18 cellular contexts compared by ENCODE assay signal in genomic region chr17:63452979-63453551, GRCh38. TPM values are rescaled to one million over a fixed set of nuclear protein-coding genes. Genes with fewer than 3 reads are reported as not detected.
DNase-seq lines count a peak whose midpoint lies in the region; ATAC-seq and TF ChIP-seq lines count a peak whose summit lies in the region.
"Had no signal": no experiment of that assay in that cellular context is flagged by ENCODE, and none has a peak within 500 bp of the region (broad histone marks: within the 10 kb centered on the region; RNA-seq: fewer than 3 reads in every experiment).

No MANE protein-coding gene starts in this region.

- H2BK12ac ChIP-seq in H9 (ENCODE audit: insufficient read length, low read depth, low read length) = no peak overlapping the region

- DNase-seq in DMS79 treated with DMSO at 0.1 percent for 48 hours (lab: John Stamatoyannopoulos, UW) (peak; percentile 23), DMS79 (lab: John Stamatoyannopoulos, UW) (no peak), WERI-Rb-1 (no peak), mucosa of descending colon (no peak), H9 (no peak)
- DNase-seq: CD8-positive, alpha-beta memory T cell; DND-41; GF-D8; GM23248; NCI-H1048; NCI-H2081 treated with DMSO at 0.1 percent for 48 hours; NCI-H2227 treated with DMSO at 0.1 percent for 48 hours; NCI-H526; NK-92 treated with Interleukin-12 subunit alpha and Interleukin-12 subunit beta, amount 100 ng/mL, for 24 hours had no signal

- no peak overlapping the region for H3T11ph ChIP-seq in H9 (ENCODE audit: low read length)

- ATAC-seq in mucosa of descending colon (peak; percentile 9), HG03442 (IDR thresholded peaks at IDR 0.05; ENCODE audit: unreplicated experiment) (no peak), gastroesophageal sphincter (no peak)

- H3K36me3 ChIP-seq in BLaER1 treated with 17β-estradiol and CSF1 and Interleukin-3, amounts not matched to agents 10 nM and 100 nM = no peaks in the 10 kb centered on the region
- H3K36me3 ChIP-seq in WERI-Rb-1 (no peaks in the 10 kb centered on the region), mucosa of descending colon (ENCODE audit: low read depth) (no peaks in the 10 kb centered on the region), gastroesophageal sphincter (no peaks in the 10 kb centered on the region)

- H3K79me2 ChIP-seq in H9 (ENCODE audit: insufficient read depth, low read length) = no peaks in the 10 kb centered on the region

- no peak overlapping the region for H2BK15ac ChIP-seq in H9 (ENCODE audit: low read depth, low read length)

- no peaks in the 10 kb centered on the region for H3K79me1 ChIP-seq in H9 (ENCODE audit: insufficient read depth, low read depth, low read length, poor library complexity, severe bottlenecking)

- H3K27me3 ChIP-seq in BLaER1 treated with 17β-estradiol and CSF1 and Interleukin-3, amounts not matched to agents 10 nM and 100 nM = peaks cover 0 to 16% (median 0%) of the 10 kb centered on the region in 11 experiments; a peak in 5 of 22 replicates
- H3K27me3 ChIP-seq in WERI-Rb-1 (ENCODE audit: insufficient read depth, low read depth, severe bottlenecking) (no peaks in the 10 kb centered on the region), gastroesophageal sphincter (peaks cover 12% of the 10 kb centered on the region), H9 (ENCODE audit: insufficient read depth, low read length) (no peaks in the 10 kb centered on the region)

- H3K9ac ChIP-seq in BLaER1 treated with 17β-estradiol and CSF1 and Interleukin-3, amounts not matched to agents 10 nM and 100 nM = no peak overlapping the region
- H3K9ac ChIP-seq in H9 (ENCODE audit: extremely low read depth, insufficient read length, low read length) = no peak overlapping the region
- H3K9ac ChIP-seq: GM23248 had no signal

- no peaks in the 10 kb centered on the region for H3K9me3 ChIP-seq in BLaER1 treated with 17β-estradiol and CSF1 and Interleukin-3, amounts not matched to agents 10 nM and 100 nM (replicated peaks in 1 of 11)
- H3K9me3 ChIP-seq in WERI-Rb-1 (ENCODE audit: severe bottlenecking) = no peaks in the 10 kb centered on the region
- H3K9me3 ChIP-seq in mucosa of descending colon = no peaks in the 10 kb centered on the region
- no peaks in the 10 kb centered on the region for H3K9me3 ChIP-seq in gastroesophageal sphincter
- H3K9me3 ChIP-seq in H9 (ENCODE audit: control insufficient read depth, low read depth, low read length) = no peaks in the 10 kb centered on the region

- no peak overlapping the region for H3K27ac Mint-ChIP-seq in H9

- H3K14ac ChIP-seq in H9 (ENCODE audit: insufficient read depth, low read length) = no peak overlapping the region

- H2BK120ac ChIP-seq in H9 (ENCODE audit: low read depth, low read length, poor library complexity, severe bottlenecking) = no peak overlapping the region

- H3K18ac ChIP-seq in H9 (ENCODE audit: insufficient read length, low read depth, low read length) = no peak overlapping the region

- no peaks in the 10 kb centered on the region for H4K20me1 ChIP-seq in BLaER1 treated with 17β-estradiol and CSF1 and Interleukin-3, amounts not matched to agents 10 nM and 100 nM
- no peaks in the 10 kb centered on the region for H4K20me1 ChIP-seq in H9 (ENCODE audit: control insufficient read depth, insufficient read depth, insufficient read length)

- TF ChIP-seq EP300 in gastroesophageal sphincter (IDR thresholded peaks at IDR 0.05) = no peak

- no peak overlapping the region for H2AFZ ChIP-seq in H9 (ENCODE audit: low read length)
- H2AFZ ChIP-seq: GM23248 had no signal

- no peak overlapping the region for H3K23ac ChIP-seq in H9 (ENCODE audit: insufficient read length, low read depth, low read length)

- no peak for TF ChIP-seq CTCF in WERI-Rb-1 (IDR thresholded peaks at IDR 0.05; ENCODE audit: low read depth, low read length)
- no peak for TF ChIP-seq CTCF in mucosa of descending colon (IDR thresholded peaks at IDR 0.05)
- no peak for TF ChIP-seq CTCF in gastroesophageal sphincter (IDR thresholded peaks at IDR 0.05)
- no peak for TF ChIP-seq CTCF in H9 (conservative IDR thresholded peaks at IDR 0.05)

- no peak overlapping the region for H2AK5ac ChIP-seq in H9 (ENCODE audit: insufficient read length, low read length)

- H3K23me2 ChIP-seq in H9 (ENCODE audit: insufficient read length, low read depth, low read length, poor library complexity, severe bottlenecking) = no peaks in the 10 kb centered on the region

- TF ChIP-seq POLR2A in gastroesophageal sphincter (IDR thresholded peaks at IDR 0.05) = no peak

- H3K4me1 Mint-ChIP-seq in H9 = peaks cover 13 to 19% of the 10 kb centered on the region in 2 experiments

- no peak overlapping the region for H3K4me3 ChIP-seq in BLaER1 treated with 17β-estradiol and CSF1 and Interleukin-3, amounts not matched to agents 10 nM and 100 nM
- H3K4me3 ChIP-seq in WERI-Rb-1 (ENCODE audit: low read depth, low read length) = no peak overlapping the region
- H3K4me3 ChIP-seq in mucosa of descending colon = no peak overlapping the region
- H3K4me3 ChIP-seq in gastroesophageal sphincter = no peak overlapping the region
- H3K4me3 ChIP-seq: GM23248 had no signal

- H3K56ac ChIP-seq in H9 (ENCODE audit: insufficient read length, low read depth, low read length) = no peak overlapping the region

- no peak overlapping the region for H4K8ac ChIP-seq in H9 (replicated peaks; ENCODE audit: insufficient read length, low read depth, low read length)

- no peak overlapping the region for H3K27ac ChIP-seq in BLaER1 treated with 17β-estradiol and CSF1 and Interleukin-3, amounts not matched to agents 10 nM and 100 nM
- H3K27ac ChIP-seq in WERI-Rb-1 (peak overlapping the region; percentile 37), gastroesophageal sphincter (no peak overlapping the region), H9 (ENCODE audit: insufficient read length, low read depth, low read length) (no peak overlapping the region)
- H3K27ac ChIP-seq: 22Rv1, GM23248 had no signal

- WGBS in gastroesophageal sphincter (ENCODE audit: low coverage in 1 of 2), 2 donors = 67 to 83% methylated on average over 1 to 2 of the region's 7 CpGs
- no CpG with 5 or more reads among the region's 7 CpGs for WGBS in H9 (ENCODE audit: extremely low coverage, insufficient read length, low lambda C conversion rate)

- H3K4me2 ChIP-seq in BLaER1 treated with 17β-estradiol and CSF1 and Interleukin-3, amounts not matched to agents 10 nM and 100 nM = peak overlapping the region in 9 of 11 experiments; percentile 15 to 48 (median 34); a peak in 13 of 22 replicates
- no peak overlapping the region for H3K4me2 ChIP-seq in H9 (ENCODE audit: insufficient read depth, insufficient read length, low read length)

- H3K27me3 Mint-ChIP-seq in H9 (ENCODE audit: low read depth) = peaks cover 26% of the 10 kb centered on the region

- intact Hi-C loops in mucosa of descending colon (cut with DNase I, micrococcal nuclease) = no loop called here

- H2BK20ac ChIP-seq in H9 (ENCODE audit: low read depth, low read length, poor library complexity, severe bottlenecking) = no peak overlapping the region

- H4K5ac ChIP-seq in H9 (ENCODE audit: insufficient read length, low read depth, low read length) = no peak overlapping the region

- H4K91ac ChIP-seq in H9 (ENCODE audit: insufficient read length, low read depth, low read length) = no peak overlapping the region

- no peak overlapping the region for H2BK5ac ChIP-seq in H9 (ENCODE audit: insufficient read length, low read length)

- H3K9me3 Mint-ChIP-seq in H9 = peaks cover 11 to 16% of the 10 kb centered on the region in 2 experiments
- H3K9me3 Mint-ChIP-seq: CD8-positive, alpha-beta memory T cell had no signal

- H3K4me1 ChIP-seq in BLaER1 treated with 17β-estradiol and CSF1 and Interleukin-3, amounts not matched to agents 10 nM and 100 nM = peaks cover 36 to 49% (median 42%) of the 10 kb centered on the region in 10 experiments
- H3K4me1 ChIP-seq in mucosa of descending colon (ENCODE audit: low read depth) (peaks cover under 1% of the 10 kb centered on the region), gastroesophageal sphincter (peaks cover 0 to 3% (median 0%) of the 10 kb centered on the region in 3 donors), H9 (ENCODE audit: insufficient read depth, low read length) (no peaks in the 10 kb centered on the region)

- no peak overlapping the region for H3K4ac ChIP-seq in H9 (ENCODE audit: low read depth, low read length)

- no peak overlapping the region for H3K4me3 Mint-ChIP-seq in H9
- H3K4me3 Mint-ChIP-seq: CD8-positive, alpha-beta memory T cell had no signal

- H3K36me3 Mint-ChIP-seq in H9 (ENCODE audit: insufficient read depth in 1 of 3, low read depth in 3 of 3) = peaks cover 0 to 11% (median 5%) of the 10 kb centered on the region in 3 experiments; a peak in 3 of 7 replicates
- H3K36me3 Mint-ChIP-seq: CD8-positive, alpha-beta memory T cell had no signal

RNA-seq across cellular contexts. Expression of gene CYB561, which starts 7.0 kb away (rescaled TPM):
- 10 to 100 TPM; 38.1 to 54.9 (median 51.3) TPM for total RNA-seq in mucosa of descending colon
- 10 to 100 TPM in 3 of 4 donors, 1 to 10 TPM in 1; 7.9 to 17.7 (median 15.0) TPM for total RNA-seq in gastroesophageal sphincter
- 20.7 and 21.8 TPM in 2 replicates for total RNA-seq in H9 (2021)

RNA-seq across cellular contexts. Expression of gene ACE, which starts 23.8 kb away (rescaled TPM):
- total RNA-seq in mucosa of descending colon (10 to 100 TPM; 16.0 to 24.6 (median 23.0) TPM), gastroesophageal sphincter (10 to 100 TPM in 1 of 4 donors, 1 to 10 TPM in 3; 4.8 to 10.4 (median 8.2) TPM), H9 (2021) (4.8 and 5.4 TPM in 2 replicates)
